Comparison of ENCODE assay signal across 1 cellular context in genomic region chr7:74083117-74083876, GRCh38.
TF ChIP-seq lines count a peak whose summit lies in the region.

LIMK1 (plus strand) TSS chr7:74083804; CDS start chr7:74083991, 187 bp downstream.

TF ChIP-seq in H1, 55 proteins besides CTCF, POLR2A, EP300 and RAD21:
- TF ChIP-seq KDM1A (IDR thresholded peaks at IDR 0.05; ENCODE audit: borderline replicate concordance, low read length) (no peak), HDAC2 (IDR thresholded peaks at IDR 0.05; ENCODE audit: borderline replicate concordance in 1 of 2, low read depth in 2 of 2, low read length in 2 of 2) (0 out of 4 replicates have a peak, but pooled peaks have one; percentile 43 to 44), EGR1 (IDR thresholded peaks at IDR 0.05; ENCODE audit: borderline replicate concordance, low read depth, low read length) (peak; percentile 22; the same call in 1 of the 2 replicates), TCF12 (IDR thresholded peaks at IDR 0.05; ENCODE audit: low read depth, low read length) (no peak), POLR2AphosphoS5 (IDR thresholded peaks at IDR 0.05; ENCODE audit: low read depth, low read length) (0 out of 2 replicates have a peak, but pooled peaks have one; percentile 16), SIN3A (conservative IDR thresholded peaks at IDR 0.05 in 1 of 2, IDR thresholded peaks at IDR 0.05 in 1 of 2; ENCODE audit: low read depth in 1 of 2, low read length in 2 of 2) (peak; percentile 61 to 68; a peak in 3 of 4 replicates), USF2 (IDR thresholded peaks at IDR 0.05; ENCODE audit: low read length) (no peak), TBP (IDR thresholded peaks at IDR 0.05; ENCODE audit: low read depth, low read length) (0 out of 2 replicates have a peak, but pooled peaks have one; percentile 34), TAF1 (IDR thresholded peaks at IDR 0.05; ENCODE audit: low read depth, low read length) (peak; percentile 55), TAF7 (optimal IDR thresholded peaks at IDR 0.05; ENCODE audit: borderline replicate concordance, low read depth, low read length) (peak; percentile 37)
TF ChIP-seq in H1: peak in this region for 7.
